ENCODE assay signal across 9 cellular contexts in the genomic region with DNA sequence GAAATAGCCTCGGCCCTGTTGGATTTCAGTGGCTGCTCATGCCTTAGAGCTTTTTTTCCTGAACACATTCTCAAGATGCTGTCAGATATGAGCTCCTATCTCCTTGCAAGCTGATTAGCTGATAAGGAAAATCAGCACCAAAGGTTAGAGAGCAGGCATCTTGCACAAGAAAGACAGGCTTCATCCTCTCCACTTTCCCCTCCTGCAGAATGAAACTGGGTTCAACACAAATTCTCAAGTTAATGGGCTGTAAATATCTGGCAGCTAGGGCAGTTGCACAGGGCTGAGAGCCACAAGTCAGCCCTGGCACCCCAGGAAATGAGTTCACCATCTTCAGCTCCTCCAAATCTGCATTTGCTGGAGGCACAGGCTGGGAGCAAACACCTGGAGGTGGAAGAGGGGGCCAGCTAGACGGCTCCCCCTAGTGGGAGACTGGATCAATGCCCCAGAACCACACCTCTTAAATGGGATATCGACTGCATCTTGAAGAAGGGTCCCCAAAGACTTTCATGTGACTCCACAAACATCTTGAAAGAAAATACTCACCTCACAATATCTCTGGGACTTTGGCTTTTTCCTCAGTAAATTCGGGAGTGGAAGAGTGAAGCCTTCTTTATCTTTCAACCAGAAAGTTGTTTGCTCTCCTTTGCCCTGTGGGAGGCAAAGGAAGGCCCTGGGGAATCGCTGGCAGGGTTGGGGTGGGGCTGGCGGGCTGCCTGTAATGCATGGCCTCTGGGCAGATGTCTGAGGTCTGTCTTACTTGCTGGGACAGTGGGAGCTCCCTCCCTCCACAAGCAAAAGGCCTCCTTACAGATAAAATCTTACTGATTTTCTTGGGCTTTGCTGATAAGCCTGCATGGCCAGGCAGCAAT. TPM values are rescaled to one million over a fixed set of nuclear protein-coding genes. Genes with fewer than 3 reads are reported as not detected.
DNase-seq lines count a peak whose midpoint lies in the region; ATAC-seq and TF ChIP-seq lines count a peak whose summit lies in the region.
"Had no signal": no experiment of that assay in that cellular context is flagged by ENCODE, and none has a peak within 500 bp of the region (broad histone marks: within the 10 kb centered on the region; RNA-seq: fewer than 3 reads in every experiment).

No MANE protein-coding gene starts in this region.

- no peaks in the 10 kb centered on the region for H3F3A ChIP-seq in SU-DHL-6 (ENCODE audit: insufficient read depth)

- H3K27me3 ChIP-seq in SU-DHL-6 (ENCODE audit: low read length), result no peaks in the 10 kb centered on the region
- no peaks in the 10 kb centered on the region for H3K27me3 ChIP-seq in upper lobe of left lung

- no peak overlapping the region for H3K4me2 ChIP-seq in SU-DHL-6 (ENCODE audit: low read depth, low read length, poor library complexity, severe bottlenecking)

- no peaks in the 10 kb centered on the region for H3K36me3 ChIP-seq in SU-DHL-6 (ENCODE audit: low read length)
- H3K36me3 ChIP-seq in upper lobe of left lung, result no peaks in the 10 kb centered on the region

- WGBS in upper lobe of left lung, 2 donors, result 30 to 38% methylated on average over 5 to 6 of the region's 6 CpGs

- H3K9me2 ChIP-seq in SU-DHL-6 (replicated peaks; ENCODE audit: insufficient read depth, low read length), result no peaks in the 10 kb centered on the region

- H4K20me1 ChIP-seq in SU-DHL-6 (ENCODE audit: low read depth, low read length), result no peaks in the 10 kb centered on the region

- no peaks in the 10 kb centered on the region for H3K9me3 ChIP-seq in SU-DHL-6 (ENCODE audit: insufficient read depth, low read length)
- no peaks in the 10 kb centered on the region for H3K9me3 ChIP-seq in upper lobe of left lung

- ATAC-seq in GM18511 (IDR thresholded peaks at IDR 0.05; ENCODE audit: unreplicated experiment) (peak; percentile 83), HG03442 (IDR thresholded peaks at IDR 0.05; ENCODE audit: unreplicated experiment) (peak; percentile 77), upper lobe of left lung (ENCODE audit: low FRiP score in 2 of 2) (peak; percentile 51 to 75), GM19324 (IDR thresholded peaks at IDR 0.05; ENCODE audit: low FRiP score, unreplicated experiment) (no peak)

- no peaks in the 10 kb centered on the region for H3K79me2 ChIP-seq in SU-DHL-6 (ENCODE audit: insufficient read depth, low read length)

- no peaks in the 10 kb centered on the region for H3K4me1 ChIP-seq in upper lobe of left lung

- H3K9ac ChIP-seq in SU-DHL-6 (ENCODE audit: low read length), result no peak overlapping the region

- H3K27ac ChIP-seq in C4-2B (no peak overlapping the region), SU-DHL-6 (ENCODE audit: low read depth, low read length) (no peak overlapping the region), coronary artery (no peak overlapping the region), upper lobe of left lung (no peak overlapping the region)

- TF ChIP-seq POLR2A in upper lobe of left lung (IDR thresholded peaks at IDR 0.05), result no peak

- H3K4me3 ChIP-seq in SU-DHL-6 (ENCODE audit: insufficient read depth, low read length, poor library complexity, severe bottlenecking) (no peak overlapping the region), coronary artery (no peak overlapping the region), upper lobe of left lung (no peak overlapping the region)

- no peak for TF ChIP-seq EP300 in upper lobe of left lung (IDR thresholded peaks at IDR 0.05)

- DNase-seq in coronary artery (ENCODE audit: low spot score) (peak; percentile 45), lung microvascular endothelial cell (ENCODE audit: low read depth in 2 of 2) (peak; percentile 44 to 52), upper lobe of left lung (peak in 1 of 2 donors; percentile 55)

- TF ChIP-seq CTCF in C4-2B (conservative IDR thresholded peaks at IDR 0.05) (peak; percentile 98), SU-DHL-6 (IDR thresholded peaks at IDR 0.05; ENCODE audit: insufficient read depth, low read length, poor library complexity, severe bottlenecking) (peak; percentile 68), coronary artery (IDR thresholded peaks at IDR 0.05) (peak; percentile 58), upper lobe of left lung (IDR thresholded peaks at IDR 0.05) (peak in 4 of 6 experiments; percentile 47 to 62 (median 53))

- H2AFZ ChIP-seq in SU-DHL-6 (ENCODE audit: low read depth, low read length, severe bottlenecking), result no peak overlapping the region

RNA-seq across cellular contexts. Expression of a gene that starts 24.7 kb away (rescaled TPM):
- total RNA-seq in lung microvascular endothelial cell, result not detected in 2 replicates
- total RNA-seq in upper lobe of left lung, result not detected
- total RNA-seq: pulmonary artery endothelial cell had no signal
